Comparison of ENCODE assay signal across 8 cellular contexts in genomic region chr1:236063551-236063918, GRCh38. TPM values are rescaled to one million over a fixed set of nuclear protein-coding genes. Genes with fewer than 3 reads are reported as not detected.
A peak's percentile ranks its signal among the peaks of the same experiment; 100 is the strongest.
DNase-seq lines count a peak whose midpoint lies in the region; ATAC-seq, FAIRE-seq and TF ChIP-seq lines count a peak whose summit lies in the region.

No MANE protein-coding gene starts in this region.

- peak overlapping the region; percentile 82 for H3K4me3 ChIP-seq in HEK293 (ENCODE audit: low read depth, low read length)
- H3K4me3 ChIP-seq in kidney epithelial cell (ENCODE audit: low read depth, low read length), result peak overlapping the region; percentile 65
- peak overlapping the region; percentile 37 to 70 for H3K4me3 ChIP-seq in small intestine (ENCODE audit: low read depth in 1 of 2, low read length in 2 of 2)

- TF ChIP-seq CTCF in HEK293 (tag by site-specific recombination; IDR thresholded peaks at IDR 0.05) (no peak), kidney epithelial cell (IDR thresholded peaks at IDR 0.05; ENCODE audit: insufficient read depth, low read length, poor library complexity, severe bottlenecking) (no peak), foreskin keratinocyte (conservative IDR thresholded peaks at IDR 0.05) (no peak)

- 47 to 73% (median 51%) methylated on average over 6 of the region's 6 CpGs for WGBS in adipose tissue, 3 donors
- 55 to 79% (median 77%) methylated on average over 6 of the region's 6 CpGs for WGBS in small intestine, 3 donors

- no peak for FAIRE-seq in small intestine (lab: Jason Lieb, UNC)

- CTCF ChIA-PET in HEK293 (lab: Yijun Ruan, JAX), result interaction anchor here (0.7 to 1.4 kb wide), 3 partner anchors 10 to 454 kb away, joined by 3 to 6 read pairs (median 4); no protein-coding TSS in a partner anchor

- H3K27me3 ChIP-seq in kidney epithelial cell (ENCODE audit: control insufficient read depth, insufficient read depth, low read length) (peaks cover 13% of the 10 kb centered on the region), small intestine (ENCODE audit: control insufficient read depth in 2 of 2, insufficient read depth in 2 of 2, low read length in 2 of 2) (peaks cover 6 to 10% of the 10 kb centered on the region in 2 donors), foreskin keratinocyte (peaks cover 15% of the 10 kb centered on the region)

- peaks cover 3 to 4% of the 10 kb centered on the region in 2 experiments; a peak in 2 of 3 replicates for H3K36me3 ChIP-seq in HEK293 (ENCODE audit: control insufficient read depth in 2 of 2, insufficient read depth in 1 of 2, low read length in 2 of 2)
- no peaks in the 10 kb centered on the region for H3K36me3 ChIP-seq in kidney epithelial cell (ENCODE audit: control insufficient read depth, insufficient read depth, low read length)
- no peaks in the 10 kb centered on the region for H3K36me3 ChIP-seq in small intestine (ENCODE audit: control insufficient read depth in 2 of 2, insufficient read depth in 2 of 2, low read length in 2 of 2)

- POLR2A ChIA-PET in HEK293 (lab: Yijun Ruan, JAX), result interaction anchor here (0.6 to 1.5 kb wide), 3 partner anchors 91 to 559 kb away, joined by 3 to 4 read pairs (median 4); partner anchors contain the start of gene B3GALNT2

- H3K9me3 ChIP-seq in HEK293 (ENCODE audit: control insufficient read depth, insufficient read depth, low read depth, low read length) (no peaks in the 10 kb centered on the region), small intestine (ENCODE audit: control insufficient read depth, low read depth) (no peaks in the 10 kb centered on the region)

- DNase-seq in kidney epithelial cell (ENCODE audit: low read depth) (no peak), small intestine (no peak), midbrain (lab: John Stamatoyannopoulos, UW) (no peak), DMS 273 (lab: John Stamatoyannopoulos, UW; ENCODE audit: unreplicated experiment) (no peak), foreskin keratinocyte (no peak), MV-4-11 (lab: John Stamatoyannopoulos, UW) (no peak)

- H3K4me1 ChIP-seq in HEK293 (ENCODE audit: control insufficient read depth, insufficient read depth, low read length) (peaks cover 2% of the 10 kb centered on the region; the same call in 1 of the 2 replicates), small intestine (ENCODE audit: control insufficient read depth in 2 of 2, insufficient read depth in 1 of 2, low read depth in 1 of 2, low read length in 1 of 2) (no peaks in the 10 kb centered on the region), foreskin keratinocyte (peaks cover 2% of the 10 kb centered on the region)

- no peak for ATAC-seq in foreskin keratinocyte

- H3K27ac ChIP-seq in HEK293 (ENCODE audit: extremely low read depth, low read depth, low read length) (peak overlapping the region; percentile 74; the same call in 1 of the 2 replicates), adipose tissue (ENCODE audit: low read depth, low read length) (peak overlapping the region; percentile 58), small intestine (ENCODE audit: low read depth in 1 of 2, low read length in 1 of 2) (peak overlapping the region in 1 of 2 donors; percentile 95), foreskin keratinocyte (no peak overlapping the region)

TF ChIP-seq in HEK293, 187 proteins besides CTCF, POLR2A, EP300 and RAD21:
- TF ChIP-seq SETDB1 (IDR thresholded peaks at IDR 0.05; ENCODE audit: insufficient read length, low read length) (no peak), REPIN1 (tag by site-specific recombination; IDR thresholded peaks at IDR 0.05; ENCODE audit: low read depth) (no peak), ZNF610 (tag by site-specific recombination; IDR thresholded peaks at IDR 0.05; ENCODE audit: borderline replicate concordance) (0 out of 2 replicates have a peak, but pooled peaks have one; percentile 1), ZNF121 (tag by site-specific recombination; IDR thresholded peaks at IDR 0.05) (peak; percentile 95)

RNA-seq across cellular contexts. Expression of gene NID1, which starts 1.4 kb away (rescaled TPM):
- 100 to 1,000 TPM in 1 of 3 donors, 10 to 100 TPM in 2; 25.8 to 143 (median 66.6) TPM for polyA plus RNA-seq in adipose tissue
- 21.2 and 26.0 TPM in 2 replicates for total RNA-seq in kidney epithelial cell
- 10 to 100 TPM in 1 of 3 donors, 1 to 10 TPM in 1, under 1 TPM in 1; 0.67 to 36.0 (median 3.8) TPM for polyA plus RNA-seq in small intestine
- 8.5 and 17.5 TPM in 2 replicates for total RNA-seq in foreskin keratinocyte
- 3.4 and 5.6 TPM in 2 replicates for polyA plus RNA-seq in foreskin keratinocyte
